ENCODE assay signal across 3 cellular contexts in the genomic region with DNA sequence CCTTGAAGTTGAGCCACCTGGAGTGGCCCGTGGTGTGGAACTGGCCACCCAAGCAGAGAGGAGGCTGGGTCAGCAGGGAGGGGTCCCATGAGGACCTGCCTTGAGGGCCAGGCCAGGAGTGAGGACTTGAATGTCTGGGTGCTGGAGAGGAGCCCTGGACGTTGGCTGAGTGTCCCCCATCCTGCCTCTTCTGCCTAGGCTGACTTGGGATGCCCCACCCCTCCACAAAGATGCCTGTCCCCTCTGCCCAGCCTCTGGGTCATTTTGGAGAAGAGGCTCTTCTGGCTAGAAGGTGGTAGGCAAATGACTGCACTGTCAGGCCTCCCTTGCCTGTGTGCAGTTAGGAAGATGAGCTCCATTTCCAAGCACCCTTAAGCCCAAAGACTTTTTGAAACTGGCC.
TF ChIP-seq lines count a peak whose summit lies in the region.

No MANE protein-coding gene starts in this region.

TF ChIP-seq in A549, 52 proteins besides CTCF, POLR2A, EP300 and RAD21:
- TF ChIP-seq EHMT2 (IDR thresholded peaks at IDR 0.05; ENCODE audit: low read depth), result no peak
- TF ChIP-seq EHF (CRISPR knock-in tag; IDR thresholded peaks at IDR 0.05), result no peak
- no peak for TF ChIP-seq CBX8 (IDR thresholded peaks at IDR 0.05)
- no peak for TF ChIP-seq CEBPB (IDR thresholded peaks at IDR 0.05)
- TF ChIP-seq NR3C1 (IDR thresholded peaks at IDR 0.05), result no peak
- TF ChIP-seq SREBF2 (IDR thresholded peaks at IDR 0.05), result no peak
- no peak for TF ChIP-seq SMC3 (IDR thresholded peaks at IDR 0.05)
- TF ChIP-seq, protein P1, sequence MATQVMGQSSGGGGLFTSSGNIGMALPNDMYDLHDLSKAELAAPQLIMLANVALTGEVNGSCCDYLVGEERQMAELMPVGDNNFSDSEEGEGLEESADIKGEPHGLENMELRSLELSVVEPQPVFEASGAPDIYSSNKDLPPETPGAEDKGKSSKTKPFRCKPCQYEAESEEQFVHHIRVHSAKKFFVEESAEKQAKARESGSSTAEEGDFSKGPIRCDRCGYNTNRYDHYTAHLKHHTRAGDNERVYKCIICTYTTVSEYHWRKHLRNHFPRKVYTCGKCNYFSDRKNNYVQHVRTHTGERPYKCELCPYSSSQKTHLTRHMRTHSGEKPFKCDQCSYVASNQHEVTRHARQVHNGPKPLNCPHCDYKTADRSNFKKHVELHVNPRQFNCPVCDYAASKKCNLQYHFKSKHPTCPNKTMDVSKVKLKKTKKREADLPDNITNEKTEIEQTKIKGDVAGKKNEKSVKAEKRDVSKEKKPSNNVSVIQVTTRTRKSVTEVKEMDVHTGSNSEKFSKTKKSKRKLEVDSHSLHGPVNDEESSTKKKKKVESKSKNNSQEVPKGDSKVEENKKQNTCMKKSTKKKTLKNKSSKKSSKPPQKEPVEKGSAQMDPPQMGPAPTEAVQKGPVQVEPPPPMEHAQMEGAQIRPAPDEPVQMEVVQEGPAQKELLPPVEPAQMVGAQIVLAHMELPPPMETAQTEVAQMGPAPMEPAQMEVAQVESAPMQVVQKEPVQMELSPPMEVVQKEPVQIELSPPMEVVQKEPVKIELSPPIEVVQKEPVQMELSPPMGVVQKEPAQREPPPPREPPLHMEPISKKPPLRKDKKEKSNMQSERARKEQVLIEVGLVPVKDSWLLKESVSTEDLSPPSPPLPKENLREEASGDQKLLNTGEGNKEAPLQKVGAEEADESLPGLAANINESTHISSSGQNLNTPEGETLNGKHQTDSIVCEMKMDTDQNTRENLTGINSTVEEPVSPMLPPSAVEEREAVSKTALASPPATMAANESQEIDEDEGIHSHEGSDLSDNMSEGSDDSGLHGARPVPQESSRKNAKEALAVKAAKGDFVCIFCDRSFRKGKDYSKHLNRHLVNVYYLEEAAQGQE (IDR thresholded peaks at IDR 0.05), result no peak
- no peak for TF ChIP-seq MYC (IDR thresholded peaks at IDR 0.05; ENCODE audit: borderline replicate concordance, low read length)
- TF ChIP-seq BCL3 (IDR thresholded peaks at IDR 0.05), result no peak
- TF ChIP-seq NPAS2 (CRISPR knock-in tag; IDR thresholded peaks at IDR 0.05; ENCODE audit: borderline replicate concordance), result no peak
- no peak for TF ChIP-seq PHF8 (IDR thresholded peaks at IDR 0.05; ENCODE audit: borderline replicate concordance, low read depth)
- TF ChIP-seq KDM5A (IDR thresholded peaks at IDR 0.05), result no peak
- TF ChIP-seq ESRRA (IDR thresholded peaks at IDR 0.05; ENCODE audit: borderline replicate concordance, low read length), result no peak
- TF ChIP-seq, protein P2, sequence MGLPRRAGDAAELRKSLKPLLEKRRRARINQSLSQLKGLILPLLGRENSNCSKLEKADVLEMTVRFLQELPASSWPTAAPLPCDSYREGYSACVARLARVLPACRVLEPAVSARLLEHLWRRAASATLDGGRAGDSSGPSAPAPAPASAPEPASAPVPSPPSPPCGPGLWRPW (IDR thresholded peaks at IDR 0.05), result no peak
- no peak for TF ChIP-seq HOXA7 (CRISPR knock-in tag; IDR thresholded peaks at IDR 0.05)
TF ChIP-seq in A549: peak in this region for 0.

TF ChIP-seq in HCT116, 20 proteins besides CTCF, POLR2A, EP300 and RAD21:
- TF ChIP-seq YY1 (IDR thresholded peaks at IDR 0.05; ENCODE audit: extremely low read depth, insufficient replicate concordance, low read depth, low read length) (no peak), ELF1 (IDR thresholded peaks at IDR 0.05; ENCODE audit: borderline replicate concordance, low read depth) (no peak), EZH2phosphoT487 (IDR thresholded peaks at IDR 0.05; ENCODE audit: borderline replicate concordance) (no peak), CEBPB (IDR thresholded peaks at IDR 0.05; ENCODE audit: low read depth) (no peak), EZH2 (IDR thresholded peaks at IDR 0.05) (no peak), JUND (IDR thresholded peaks at IDR 0.05) (no peak), EGR1 (IDR thresholded peaks at IDR 0.05; ENCODE audit: low read depth) (no peak), TCF7L2 (IDR thresholded peaks at IDR 0.05; ENCODE audit: borderline replicate concordance, extremely low read depth, insufficient read depth, insufficient read length) (no peak), ZFX (IDR thresholded peaks at IDR 0.05) (no peak), ZNF274 (IDR thresholded peaks at IDR 0.05; ENCODE audit: low read depth, low read length) (no peak), CBX3 (IDR thresholded peaks at IDR 0.05; ENCODE audit: low read depth) (no peak), ZBTB33 (IDR thresholded peaks at IDR 0.05; ENCODE audit: extremely low read depth, insufficient replicate concordance, low read length) (no peak), SRF (IDR thresholded peaks at IDR 0.05; ENCODE audit: low read depth) (no peak)
- TF ChIP-seq, protein P1 (IDR thresholded peaks at IDR 0.05; ENCODE audit: low read depth), result no peak
- TF ChIP-seq, protein P3, sequence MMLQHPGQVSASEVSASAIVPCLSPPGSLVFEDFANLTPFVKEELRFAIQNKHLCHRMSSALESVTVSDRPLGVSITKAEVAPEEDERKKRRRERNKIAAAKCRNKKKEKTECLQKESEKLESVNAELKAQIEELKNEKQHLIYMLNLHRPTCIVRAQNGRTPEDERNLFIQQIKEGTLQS (IDR thresholded peaks at IDR 0.05), result no peak

TF ChIP-seq in GM12878, 131 proteins besides CTCF, POLR2A, EP300 and RAD21:
- TF ChIP-seq MTA3 (IDR thresholded peaks at IDR 0.05; ENCODE audit: borderline replicate concordance, low read length), result no peak
- no peak for TF ChIP-seq SMAD1 (IDR thresholded peaks at IDR 0.05; ENCODE audit: low read depth, partially characterized antibody)
- no peak for TF ChIP-seq ELK1 (IDR thresholded peaks at IDR 0.05; ENCODE audit: low read depth, low read length)
- no peak for TF ChIP-seq MLLT1 (IDR thresholded peaks at IDR 0.05)
